In genomic region chr6:138769102-138769676, GRCh38 we compare ENCODE assay signal across 22 cellular contexts. TPM values are rescaled to one million over a fixed set of nuclear protein-coding genes. Genes with fewer than 3 reads are reported as not detected.
A peak's percentile ranks its signal among the peaks of the same experiment; 100 is the strongest.
DNase-seq lines count a peak whose midpoint lies in the region; ATAC-seq and TF ChIP-seq lines count a peak whose summit lies in the region.
"Had no signal": no experiment of that assay in that cellular context is flagged by ENCODE, and none has a peak within 500 bp of the region (broad histone marks: within the 10 kb centered on the region; RNA-seq: fewer than 3 reads in every experiment).

No MANE protein-coding gene starts in this region.

- H3K27me3 ChIP-seq in BLaER1 (no peaks in the 10 kb centered on the region), foreskin keratinocyte (no peaks in the 10 kb centered on the region)
- H3K27me3 ChIP-seq: colonic mucosa, neural progenitor cell, Peyer's patch had no signal

- no peak overlapping the region for H3K4me3 ChIP-seq in BLaER1
- H3K4me3 ChIP-seq in HEK293 (ENCODE audit: low read depth, low read length) = no peak overlapping the region
- H3K4me3 ChIP-seq: colonic mucosa, neural progenitor cell, Peyer's patch had no signal

- no peak for ATAC-seq in foreskin keratinocyte

- peak overlapping the region; percentile 54 for H3K27ac Mint-ChIP-seq in activated naive CD8-positive, alpha-beta T cell treated with anti-CD3 and anti-CD28 coated beads for 36 hours
- H3K27ac Mint-ChIP-seq: neural progenitor cell had no signal

- CTCF ChIA-PET in HEK293 (lab: Yijun Ruan, JAX) = interaction anchor here (1.0 to 12.8 kb wide), 5 partner anchors 77 to 653 kb away, joined by 3 to 157 read pairs (median 3); no protein-coding TSS in a partner anchor

- peaks cover 23% of the 10 kb centered on the region for H3K4me1 Mint-ChIP-seq in activated naive CD8-positive, alpha-beta T cell treated with anti-CD3 and anti-CD28 coated beads for 36 hours

- no peak overlapping the region for H3K4me3 Mint-ChIP-seq in activated naive CD8-positive, alpha-beta T cell treated with anti-CD3 and anti-CD28 coated beads for 36 hours
- H3K4me3 Mint-ChIP-seq: neural progenitor cell had no signal

- H3K4me2 ChIP-seq in BLaER1 = peak overlapping the region; percentile 33; the same call in 1 of the 2 replicates
- H3K4me2 ChIP-seq: neural progenitor cell, SK-N-SH had no signal

- H3K9me3 ChIP-seq in BLaER1 (no peaks in the 10 kb centered on the region), HEK293 (ENCODE audit: control insufficient read depth, insufficient read depth, low read depth, low read length) (no peaks in the 10 kb centered on the region)
- H3K9me3 ChIP-seq: colonic mucosa, Peyer's patch, SK-N-SH had no signal

- no peaks in the 10 kb centered on the region for H3K9me3 Mint-ChIP-seq in activated naive CD8-positive, alpha-beta T cell treated with anti-CD3 and anti-CD28 coated beads for 36 hours
- H3K9me3 Mint-ChIP-seq: neural progenitor cell had no signal

- no peaks in the 10 kb centered on the region for H4K20me1 ChIP-seq in BLaER1

- DNase-seq in activated naive CD8-positive, alpha-beta T cell treated with anti-CD3 and anti-CD28 coated beads for 36 hours = no peak
- DNase-seq in medulla oblongata (ENCODE audit: extremely low spot score) (peak; percentile 17), NCI-H69 (lab: John Stamatoyannopoulos, UW) (no peak), SKM-1 treated with dmso at 0.1 percent for 144 hours (lab: John Stamatoyannopoulos, UW; ENCODE audit: unreplicated experiment) (no peak), foreskin keratinocyte (no peak)
- no peak for DNase-seq in stimulated activated CD4-positive, alpha-beta T cell treated with anti-CD3 and anti-CD28 coated beads, Interleukin-4, amount 100 ng/mL, for 24 hours
- DNase-seq: activated effector memory CD4-positive, alpha-beta T cell treated with anti-CD3 and anti-CD28 coated beads, Interleukin-2, amount 50 U/mL, for 16 hours; colonic mucosa; glutamatergic neuron; NCI-H1048; NCI-H526 treated with DMSO at 0.1 percent for 48 hours; Peyer's patch; retina; SK-N-SH; substantia nigra; WERI-Rb-1 had no signal

- no peaks in the 10 kb centered on the region for H3K36me3 Mint-ChIP-seq in activated naive CD8-positive, alpha-beta T cell treated with anti-CD3 and anti-CD28 coated beads for 36 hours
- H3K36me3 Mint-ChIP-seq: neural progenitor cell had no signal

- H3K36me3 ChIP-seq in BLaER1 = no peaks in the 10 kb centered on the region
- H3K36me3 ChIP-seq in HEK293 (ENCODE audit: control insufficient read depth in 2 of 2, insufficient read depth in 1 of 2, low read length in 2 of 2) = no peaks in the 10 kb centered on the region
- H3K36me3 ChIP-seq: colonic mucosa, neural progenitor cell, Peyer's patch, WERI-Rb-1 had no signal

- TF ChIP-seq CTCF in HEK293 (tag by site-specific recombination; IDR thresholded peaks at IDR 0.05) = no peak
- no peak for TF ChIP-seq CTCF in foreskin keratinocyte (conservative IDR thresholded peaks at IDR 0.05)

- H3K27ac ChIP-seq in BLaER1 (no peak overlapping the region), HEK293 (ENCODE audit: extremely low read depth, low read depth, low read length) (no peak overlapping the region), foreskin keratinocyte (no peak overlapping the region)
- H3K27ac ChIP-seq: colonic mucosa, epithelial cell of prostate, neural progenitor cell, Peyer's patch, WERI-Rb-1 had no signal

- no peak overlapping the region for H3K9ac ChIP-seq in BLaER1
- H3K9ac ChIP-seq: neural progenitor cell, SK-N-SH had no signal

- peaks cover 19% of the 10 kb centered on the region for H3K4me1 ChIP-seq in BLaER1
- H3K4me1 ChIP-seq in HEK293 (ENCODE audit: control insufficient read depth, insufficient read depth, low read length) = no peaks in the 10 kb centered on the region
- H3K4me1 ChIP-seq in foreskin keratinocyte = no peaks in the 10 kb centered on the region

- no peaks in the 10 kb centered on the region for H3K27me3 Mint-ChIP-seq in activated naive CD8-positive, alpha-beta T cell treated with anti-CD3 and anti-CD28 coated beads for 36 hours

- POLR2A ChIA-PET in HEK293 (lab: Yijun Ruan, JAX) = no interaction called here

TF ChIP-seq in HEK293, 187 proteins besides CTCF, POLR2A, EP300 and RAD21:
- TF ChIP-seq PATZ1 (tag by site-specific recombination; IDR thresholded peaks at IDR 0.05) (no peak), ZNF391 (tag by site-specific recombination; IDR thresholded peaks at IDR 0.05; ENCODE audit: borderline replicate concordance, low read depth) (no peak), ZXDB (tag by site-specific recombination; IDR thresholded peaks at IDR 0.05) (0 out of 2 replicates have a peak, but pooled peaks have one; percentile 13)
- TF ChIP-seq, protein P1, sequence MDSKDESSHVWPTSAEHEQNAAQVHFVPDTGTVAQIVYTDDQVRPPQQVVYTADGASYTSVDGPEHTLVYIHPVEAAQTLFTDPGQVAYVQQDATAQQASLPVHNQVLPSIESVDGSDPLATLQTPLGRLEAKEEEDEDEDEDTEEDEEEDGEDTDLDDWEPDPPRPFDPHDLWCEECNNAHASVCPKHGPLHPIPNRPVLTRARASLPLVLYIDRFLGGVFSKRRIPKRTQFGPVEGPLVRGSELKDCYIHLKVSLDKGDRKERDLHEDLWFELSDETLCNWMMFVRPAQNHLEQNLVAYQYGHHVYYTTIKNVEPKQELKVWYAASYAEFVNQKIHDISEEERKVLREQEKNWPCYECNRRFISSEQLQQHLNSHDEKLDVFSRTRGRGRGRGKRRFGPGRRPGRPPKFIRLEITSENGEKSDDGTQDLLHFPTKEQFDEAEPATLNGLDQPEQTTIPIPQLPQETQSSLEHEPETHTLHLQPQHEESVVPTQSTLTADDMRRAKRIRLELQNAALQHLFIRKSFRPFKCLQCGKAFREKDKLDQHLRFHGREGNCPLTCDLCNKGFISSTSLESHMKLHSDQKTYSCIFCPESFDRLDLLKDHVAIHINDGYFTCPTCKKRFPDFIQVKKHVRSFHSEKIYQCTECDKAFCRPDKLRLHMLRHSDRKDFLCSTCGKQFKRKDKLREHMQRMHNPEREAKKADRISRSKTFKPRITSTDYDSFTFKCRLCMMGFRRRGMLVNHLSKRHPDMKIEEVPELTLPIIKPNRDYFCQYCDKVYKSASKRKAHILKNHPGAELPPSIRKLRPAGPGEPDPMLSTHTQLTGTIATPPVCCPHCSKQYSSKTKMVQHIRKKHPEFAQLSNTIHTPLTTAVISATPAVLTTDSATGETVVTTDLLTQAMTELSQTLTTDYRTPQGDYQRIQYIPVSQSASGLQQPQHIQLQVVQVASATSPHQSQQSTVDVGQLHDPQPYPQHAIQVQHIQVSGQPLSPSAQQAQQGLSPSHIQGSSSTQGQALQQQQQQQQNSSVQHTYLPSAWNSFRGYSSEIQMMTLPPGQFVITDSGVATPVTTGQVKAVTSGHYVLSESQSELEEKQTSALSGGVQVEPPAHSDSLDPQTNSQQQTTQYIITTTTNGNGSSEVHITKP (tag by site-specific recombination; IDR thresholded peaks at IDR 0.05) = peak; percentile 83
TF ChIP-seq in HEK293: peak in this region for 2.

RNA-seq across cellular contexts. Expression of gene CCDC28A, which starts 4.4 kb away (rescaled TPM):
- 10 to 100 TPM; 15.5 to 16.6 TPM for total RNA-seq in activated naive CD8-positive, alpha-beta T cell treated with anti-CD3 and anti-CD28 coated beads for 36 hours
- 9.9 TPM in 2 replicates for total RNA-seq in foreskin keratinocyte
- polyA plus RNA-seq in foreskin keratinocyte = 9.9 and 10.6 TPM in 2 replicates

RNA-seq across cellular contexts. Expression of gene ECT2L, which starts 26.7 kb away (rescaled TPM):
- total RNA-seq in activated naive CD8-positive, alpha-beta T cell treated with anti-CD3 and anti-CD28 coated beads for 36 hours = not detected
- not detected in 2 replicates for total RNA-seq in foreskin keratinocyte
- polyA plus RNA-seq in foreskin keratinocyte = not detected in 2 replicates
- total RNA-seq: activated CD8-positive, alpha-beta memory T cell treated with anti-CD3 and anti-CD28 coated beads for 36 hours; colonic mucosa; mesenteric fat pad had no signal
